Comparison of ENCODE assay signal across 18 cellular contexts in the genomic region with DNA sequence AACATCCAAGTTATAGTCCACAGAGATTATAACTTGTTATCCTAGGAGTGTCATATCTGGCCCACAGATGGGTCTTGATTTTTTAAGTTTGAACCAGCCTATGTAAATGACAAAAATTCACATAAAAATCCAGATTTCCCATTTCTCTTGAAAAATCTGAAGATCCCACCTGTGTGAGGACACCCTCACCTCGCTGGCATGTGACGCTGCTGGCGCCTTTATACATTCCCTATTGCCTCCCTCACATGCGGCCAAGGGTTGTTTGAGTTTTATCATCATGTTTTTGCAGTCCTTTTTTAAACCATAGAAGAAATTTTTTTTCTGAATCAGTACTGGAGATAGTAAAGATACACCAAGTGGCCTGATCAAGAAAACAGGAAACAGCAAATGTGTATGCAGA. TPM values are rescaled to one million over a fixed set of nuclear protein-coding genes. Genes with fewer than 3 reads are reported as not detected.
DNase-seq lines count a peak whose midpoint lies in the region; ATAC-seq, FAIRE-seq and TF ChIP-seq lines count a peak whose summit lies in the region.
"Had no signal": no experiment of that assay in that cellular context is flagged by ENCODE, and none has a peak within 500 bp of the region (broad histone marks: within the 10 kb centered on the region; RNA-seq: fewer than 3 reads in every experiment).

No MANE protein-coding gene starts in this region.

- H4K5ac ChIP-seq in IMR-90 (ENCODE audit: low read depth, low read length) = no peak overlapping the region

- BruUV-seq in IMR-90 (replicated peaks; lab: Mats Ljungman, UMichigan) = no TSS peak
- BruUV-seq in PC-3 (replicated peaks; lab: Mats Ljungman, UMichigan) = no TSS peak

- H3K36me3 ChIP-seq in IMR-90 (ENCODE audit: control insufficient read depth, insufficient read depth, low read length) (no peaks in the 10 kb centered on the region), SU-DHL-6 (ENCODE audit: low read length) (no peaks in the 10 kb centered on the region), neural progenitor cell (no peaks in the 10 kb centered on the region), PC-3 (ENCODE audit: low read depth, low read length) (no peaks in the 10 kb centered on the region)

- H3F3A ChIP-seq in SU-DHL-6 (ENCODE audit: insufficient read depth) (peaks cover 13% of the 10 kb centered on the region), neural progenitor cell (ENCODE audit: low read depth) (no peaks in the 10 kb centered on the region), PC-3 (ENCODE audit: low read length, unreplicated experiment) (no peaks in the 10 kb centered on the region)

- H3K4me1 ChIP-seq in A549 (peaks cover 9% of the 10 kb centered on the region; the same call in 2 of the 3 replicates), IMR-90 (ENCODE audit: control insufficient read depth, insufficient read depth, low read length) (no peaks in the 10 kb centered on the region; the same call in 1 of the 2 replicates), neural progenitor cell (peaks cover 8% of the 10 kb centered on the region), PC-3 (ENCODE audit: insufficient read depth, low read length) (no peaks in the 10 kb centered on the region)

- H3K27me3 ChIP-seq in IMR-90 (ENCODE audit: control insufficient read depth, insufficient read depth, low read length) (no peaks in the 10 kb centered on the region), SU-DHL-6 (ENCODE audit: low read length) (no peaks in the 10 kb centered on the region), neural progenitor cell (no peaks in the 10 kb centered on the region), PC-3 (ENCODE audit: low read length) (0 out of 2 replicates have a peak, but pooled peaks cover 4% of the 10 kb centered on the region)

- no peak for DNase-seq in A549 (ENCODE audit: low read depth in 1 of 2, low spot score in 1 of 2)
- no peak for DNase-seq in IMR-90
- DNase-seq in hypothalamus (lab: John Stamatoyannopoulos, UW) = no peak
- DNase-seq in neural progenitor cell (ENCODE audit: low spot score) = no peak
- DNase-seq in PC-3 = no peak
- DNase-seq: CD4-positive, alpha-beta memory T cell; DND-41; HCEC 1CT had no signal

- TF ChIP-seq EP300 in A549 (IDR thresholded peaks at IDR 0.05) = no peak

- H3K4me3 ChIP-seq in A549 (no peak overlapping the region), IMR-90 (ENCODE audit: insufficient read depth, low read depth, low read length) (no peak overlapping the region), SU-DHL-6 (ENCODE audit: insufficient read depth, low read length, poor library complexity, severe bottlenecking) (no peak overlapping the region), neural progenitor cell (no peak overlapping the region), PC-3 (ENCODE audit: low read length) (no peak overlapping the region)
- H3K4me3 ChIP-seq: GM23248 had no signal

- no peak overlapping the region for H2BK20ac ChIP-seq in IMR-90 (ENCODE audit: low read depth, low read length)

- no peak for ATAC-seq in A549
- no peak for ATAC-seq in IMR-90 (ENCODE audit: low read depth)
- no peak for ATAC-seq in activated T-helper 17 cell treated with anti-CD3 and anti-CD28 coated beads, Interleukin-2, amount 50 U/mL, for 72 hours (replicated peaks)
- ATAC-seq in PC-3 = no peak

- no peak overlapping the region for H3K14ac ChIP-seq in IMR-90 (replicated peaks; ENCODE audit: low read depth, low read length)

- H3K27me3 Mint-ChIP-seq in nephron (ENCODE audit: low read depth) (peaks cover 10% of the 10 kb centered on the region), neural progenitor cell (ENCODE audit: insufficient read depth, low read depth) (peaks cover 2% of the 10 kb centered on the region)
- H3K27me3 Mint-ChIP-seq in activated T-helper 17 cell treated with anti-CD3 and anti-CD28 coated beads, Interleukin-2, amount 50 U/mL, for 72 hours = peaks cover 16% of the 10 kb centered on the region

- CTCF ChIA-PET in A549 (lab: Yijun Ruan, JAX) (interaction anchor here (0.8 to 2.0 kb wide), 8 partner anchors 12 to 1858 kb away, joined by 3 to 7 read pairs (median 4); no protein-coding TSS in a partner anchor), IMR-90 (lab: Yijun Ruan, JAX) (interaction anchor here (0.6 to 1.9 kb wide), 9 partner anchors 8 to 1856 kb away, joined by 3 to 8 read pairs (median 4); no protein-coding TSS in a partner anchor), PC-3 (lab: Charles Lee) (interaction anchor here (0.6 to 1.0 kb wide), 3 partner anchors 8 to 324 kb away, joined by 3 read pairs; no protein-coding TSS in a partner anchor)

- H3K9me3 Mint-ChIP-seq in nephron (peaks cover 8% of the 10 kb centered on the region), neural progenitor cell (no peaks in the 10 kb centered on the region)
- no peaks in the 10 kb centered on the region for H3K9me3 Mint-ChIP-seq in activated T-helper 17 cell treated with anti-CD3 and anti-CD28 coated beads, Interleukin-2, amount 50 U/mL, for 72 hours

- POLR2A ChIA-PET in A549 (lab: Yijun Ruan, JAX) (no interaction called here), IMR-90 (lab: Charles Lee; ENCODE audit: unreplicated experiment) (no interaction called here), PC-3 (lab: Charles Lee; ENCODE audit: unreplicated experiment) (no interaction called here)

- in situ Hi-C loops in IMR-90 (cut with MboI; ENCODE audit: low sequenced_read_pairs) = loop anchor here (5.0 to 10.0 kb wide), 3 partner anchors 882 to 1849 kb away; no protein-coding TSS in a partner anchor

- H4K91ac ChIP-seq in IMR-90 (ENCODE audit: insufficient read depth, low read depth, low read length) = 0 out of 2 replicates have a peak overlapping the region, but pooled peaks have one; percentile 24

- intact Hi-C loops in IMR-90 (cut with micrococcal nuclease) (loop anchor here (1.0 to 10.0 kb wide), 6 partner anchors 881 to 1879 kb away; a partner anchor contains a TSS), PC-3 (cut with micrococcal nuclease) (no loop called here)

- dilution Hi-C loops in IMR-90 (cut with HindIII; ENCODE audit: low sequenced_read_pairs, unreplicated experiment) = no loop called here

- H3K27ac Mint-ChIP-seq in nephron (peak overlapping the region in 2 of 3 experiments; percentile 23 to 62), neural progenitor cell (no peak overlapping the region)
- no peak overlapping the region for H3K27ac Mint-ChIP-seq in activated T-helper 17 cell treated with anti-CD3 and anti-CD28 coated beads, Interleukin-2, amount 50 U/mL, for 72 hours
- H3K27ac Mint-ChIP-seq: CD4-positive, alpha-beta memory T cell had no signal

- H3K9ac ChIP-seq in IMR-90 (ENCODE audit: low read depth, low read length) (no peak overlapping the region), SU-DHL-6 (ENCODE audit: low read length) (no peak overlapping the region), neural progenitor cell (no peak overlapping the region), PC-3 (ENCODE audit: low read length) (no peak overlapping the region)
- H3K9ac ChIP-seq: GM23248 had no signal

- no peak overlapping the region for H3K4me3 Mint-ChIP-seq in nephron
- H3K4me3 Mint-ChIP-seq in activated T-helper 17 cell treated with anti-CD3 and anti-CD28 coated beads, Interleukin-2, amount 50 U/mL, for 72 hours = no peak overlapping the region
- H3K4me3 Mint-ChIP-seq in neural progenitor cell = no peak overlapping the region
- H3K4me3 Mint-ChIP-seq: CD4-positive, alpha-beta memory T cell had no signal

- TF ChIP-seq RAD21 in A549 (conservative IDR thresholded peaks at IDR 0.05 in 1 of 2, IDR thresholded peaks at IDR 0.05 in 1 of 2) (no peak), IMR-90 (IDR thresholded peaks at IDR 0.05; ENCODE audit: low read length) (no peak)

- H2BK15ac ChIP-seq in IMR-90 (ENCODE audit: low read depth, low read length) = no peak overlapping the region

- H2AK5ac ChIP-seq in IMR-90 (ENCODE audit: low read depth, low read length) = no peak overlapping the region

- H3K9me1 ChIP-seq in IMR-90 (ENCODE audit: insufficient read depth, low read length) = no peaks in the 10 kb centered on the region

- TF ChIP-seq CTCF in A549 (IDR thresholded peaks at IDR 0.05) = no peak
- TF ChIP-seq CTCF in IMR-90 (conservative IDR thresholded peaks at IDR 0.05; ENCODE audit: low read depth, low read length) = no peak
- no peak for TF ChIP-seq CTCF in SU-DHL-6 (IDR thresholded peaks at IDR 0.05; ENCODE audit: insufficient read depth, low read length, poor library complexity, severe bottlenecking)
- TF ChIP-seq CTCF in nephron (IDR thresholded peaks at IDR 0.05; ENCODE audit: unreplicated experiment in 3 of 3) = no peak
- TF ChIP-seq CTCF in neural progenitor cell (IDR thresholded peaks at IDR 0.05) = no peak
- no peak for TF ChIP-seq CTCF in PC-3 (conservative IDR thresholded peaks at IDR 0.05; ENCODE audit: low read depth, low read length)

- no peak overlapping the region for H2BK120ac ChIP-seq in IMR-90 (ENCODE audit: low read depth, low read length)

- no peak for FAIRE-seq in A549 (lab: Jason Lieb, UNC)
- FAIRE-seq: G401.6 had no signal

- no peak overlapping the region for H2AK9ac ChIP-seq in IMR-90 (replicated peaks; ENCODE audit: low read depth, low read length, poor library complexity)

- H4K20me1 ChIP-seq in IMR-90 (ENCODE audit: insufficient read depth, low read length) (no peaks in the 10 kb centered on the region), SU-DHL-6 (ENCODE audit: low read depth, low read length) (no peaks in the 10 kb centered on the region), neural progenitor cell (ENCODE audit: low read depth) (no peaks in the 10 kb centered on the region), PC-3 (ENCODE audit: low read length) (no peaks in the 10 kb centered on the region)

- H2BK5ac ChIP-seq in IMR-90 (ENCODE audit: low read depth, low read length, poor library complexity, severe bottlenecking) = no peak overlapping the region

- H3K56ac ChIP-seq in IMR-90 (ENCODE audit: extremely low read depth, insufficient read depth, low read length) = no peak overlapping the region

- no peaks in the 10 kb centered on the region for H3K79me1 ChIP-seq in IMR-90 (ENCODE audit: low read depth in 1 of 2, low read length in 2 of 2)

- H3K23ac ChIP-seq in IMR-90 (ENCODE audit: low read depth, low read length) = no peak overlapping the region

- WGBS in A549 (ENCODE audit: missing lambda C conversion rate) = 83% methylated on average over 4 of the region's 4 CpGs
- no CpG with 5 or more reads among the region's 4 CpGs for WGBS in IMR-90 (ENCODE audit: extremely low coverage in 2 of 2, insufficient read length in 1 of 2), 2 experiments

- no peak overlapping the region for H2AFZ ChIP-seq in IMR-90 (replicated peaks; ENCODE audit: low read length, poor library complexity)
- no peak overlapping the region for H2AFZ ChIP-seq in SU-DHL-6 (ENCODE audit: low read depth, low read length, severe bottlenecking)
- no peak overlapping the region for H2AFZ ChIP-seq in neural progenitor cell (replicated peaks)
- H2AFZ ChIP-seq in PC-3 (ENCODE audit: low read length) = no peak overlapping the region
- H2AFZ ChIP-seq: GM23248 had no signal

- H3K36me3 Mint-ChIP-seq in nephron (ENCODE audit: low read depth) = no peaks in the 10 kb centered on the region
- H3K36me3 Mint-ChIP-seq in activated T-helper 17 cell treated with anti-CD3 and anti-CD28 coated beads, Interleukin-2, amount 50 U/mL, for 72 hours (ENCODE audit: low read depth) = no peaks in the 10 kb centered on the region
- H3K36me3 Mint-ChIP-seq in neural progenitor cell = no peaks in the 10 kb centered on the region
- H3K36me3 Mint-ChIP-seq: CD4-positive, alpha-beta memory T cell had no signal

- H3K4me1 Mint-ChIP-seq in nephron = peaks cover 14% of the 10 kb centered on the region
- no peaks in the 10 kb centered on the region for H3K4me1 Mint-ChIP-seq in activated T-helper 17 cell treated with anti-CD3 and anti-CD28 coated beads, Interleukin-2, amount 50 U/mL, for 72 hours
- H3K4me1 Mint-ChIP-seq in neural progenitor cell = peaks cover 4% of the 10 kb centered on the region
- H3K4me1 Mint-ChIP-seq: CD4-positive, alpha-beta memory T cell had no signal

- no peaks in the 10 kb centered on the region for H3K9me3 ChIP-seq in A549
- H3K9me3 ChIP-seq in IMR-90 (ENCODE audit: control insufficient read depth, insufficient read depth, low read length) = no peaks in the 10 kb centered on the region
- no peaks in the 10 kb centered on the region for H3K9me3 ChIP-seq in SU-DHL-6 (ENCODE audit: insufficient read depth, low read length)
- H3K9me3 ChIP-seq in neural progenitor cell (ENCODE audit: low read depth) = no peaks in the 10 kb centered on the region
- H3K9me3 ChIP-seq in PC-3 (ENCODE audit: low read length) = no peaks in the 10 kb centered on the region

- no peak overlapping the region for H4K8ac ChIP-seq in IMR-90 (ENCODE audit: low read depth in 2 of 2, low read length in 2 of 2)

- H3K18ac ChIP-seq in IMR-90 (ENCODE audit: low read depth, low read length) = no peak overlapping the region

- H3K4ac ChIP-seq in IMR-90 (ENCODE audit: low read depth, low read length) = no peak overlapping the region

- H3K4me2 ChIP-seq in A549 (no peak overlapping the region), IMR-90 (ENCODE audit: low read depth, low read length) (no peak overlapping the region), SU-DHL-6 (ENCODE audit: low read depth, low read length, poor library complexity, severe bottlenecking) (no peak overlapping the region), neural progenitor cell (no peak overlapping the region), PC-3 (ENCODE audit: low read length) (no peak overlapping the region)

- TF ChIP-seq POLR2A in A549 (IDR thresholded peaks at IDR 0.05; ENCODE audit: low read length) (no peak), IMR-90 (IDR thresholded peaks at IDR 0.05; ENCODE audit: low read depth, low read length) (no peak)

- H3K79me2 ChIP-seq in SU-DHL-6 (ENCODE audit: insufficient read depth, low read length) (peaks cover 11% of the 10 kb centered on the region; the same call in 1 of the 2 replicates), neural progenitor cell (ENCODE audit: low read depth) (no peaks in the 10 kb centered on the region), PC-3 (ENCODE audit: low read length) (no peaks in the 10 kb centered on the region)

- H3K27ac ChIP-seq in A549 (peak overlapping the region; percentile 52 to 75), IMR-90 (ENCODE audit: insufficient read depth, low read length) (no peak overlapping the region), SU-DHL-6 (ENCODE audit: low read depth, low read length) (peak overlapping the region; percentile 85; the same call in 1 of the 2 replicates), neural progenitor cell (no peak overlapping the region), PC-3 (ENCODE audit: low read length) (no peak overlapping the region)
- H3K27ac ChIP-seq: 22Rv1, GM23248 had no signal

- H3K9me2 ChIP-seq in SU-DHL-6 (replicated peaks; ENCODE audit: insufficient read depth, low read length) (no peaks in the 10 kb centered on the region), PC-3 (replicated peaks; ENCODE audit: low read length) (no peaks in the 10 kb centered on the region)

RNA-seq across cellular contexts. Expression of a gene that starts 25.9 kb away (rescaled TPM):
- polyA plus RNA-seq in A549 (2011; rRNA removed) (not detected in 2 replicates), A549 (2017; fragmentation: RNase III; extraction: RNeasy Plus Mini Kit Qiagen cat#74134 plus additional on column Dnase treatment) (0.05 TPM in 1 of 3 replicates, not detected in the others), IMR-90 (2012; rRNA removed) (0.04 TPM in 1 of 2 replicates, not detected in the other)
- not detected in 2 replicates for polyA plus RNA-seq in A549 (2012; cell fraction: cytosol; rRNA removed)
- not detected in 2 replicates for polyA plus RNA-seq in A549 (2012; cell fraction: nucleus; rRNA removed)
- polyA minus RNA-seq in A549 (2011; rRNA and poly(A)+ RNA removed) = not detected in 2 replicates
- total RNA-seq in IMR-90 (2012; rRNA removed) (not detected in 2 replicates), neural progenitor cell (ENCODE audit: low replicate concordance) (0.06 and 0.15 TPM in 2 replicates), PC-3 (2014; rRNA removed) (0.07 TPM in 1 of 2 replicates, not detected in the other)
- not detected in 2 replicates for polyA plus RNA-seq in IMR-90 (2012; cell fraction: cytosol; rRNA removed)
- polyA plus RNA-seq in IMR-90 (2012; cell fraction: nucleus; rRNA removed; ENCODE audit: low replicate concordance) = not detected in 2 replicates
- under 1 TPM; 0.30 to 0.64 TPM for total RNA-seq in activated T-helper 17 cell treated with anti-CD3 and anti-CD28 coated beads, Interleukin-2, amount 50 U/mL, for 72 hours
- total RNA-seq: A673, Calu3, H1, H7 had no signal
- polyA plus RNA-seq: GM23248, H1 had no signal

Comparison
In these comparisons a context has a peak if more than half of its experiments do, and no peak if none do; other contexts are left out.
1. H3K27ac ChIP-seq: peak in A549 (2 of 2) and SU-DHL-6 (single experiment); none in IMR-90 (single experiment), neural progenitor cell (single experiment) and PC-3 (single experiment).
2. H3K27ac Mint-ChIP-seq: peak in nephron (2 of 3); none in activated T-helper 17 cell treated with anti-CD3 and anti-CD28 coated beads, Interleukin-2, amount 50 U/mL, for 72 hours (single experiment) and neural progenitor cell (single experiment).